Comparison of ENCODE assay signal across 4 cellular contexts in genomic region chr14:102288139-102288538, GRCh38.
TF ChIP-seq lines count a peak whose summit lies in the region.

No MANE protein-coding gene starts in this region.

TF ChIP-seq in SK-N-SH treated with all-trans-retinoic acid at 6 μM for 48 hours, 23 proteins besides CTCF, POLR2A, EP300 and RAD21 (continued from another document):
- peak; percentile 66; the same call in 1 of the 2 replicates for TF ChIP-seq ZNF8 (CRISPR knock-in tag; IDR thresholded peaks at IDR 0.05)

TF ChIP-seq in SK-N-SH, 30 proteins besides CTCF, POLR2A, EP300 and RAD21 (continued from another document):
- TF ChIP-seq PBX3 (IDR thresholded peaks at IDR 0.05) (no peak), NFIC (IDR thresholded peaks at IDR 0.05; ENCODE audit: borderline replicate concordance) (no peak), GATA2 (CRISPR knock-in tag; IDR thresholded peaks at IDR 0.05) (no peak), TEAD4 (IDR thresholded peaks at IDR 0.05; ENCODE audit: borderline replicate concordance, insufficient read depth) (no peak), NRF1 (IDR thresholded peaks at IDR 0.05; ENCODE audit: low read depth, low read length) (no peak), YY1 (IDR thresholded peaks at IDR 0.05; ENCODE audit: low read depth) (no peak), ELF1 (IDR thresholded peaks at IDR 0.05) (no peak)

TF ChIP-seq in HEK293, 187 proteins besides CTCF, POLR2A, EP300 and RAD21 (continued from another document):
- TF ChIP-seq ZNF521 (tag by site-specific recombination; IDR thresholded peaks at IDR 0.05), result no peak
- peak; percentile 57; the same call in 1 of the 2 replicates for TF ChIP-seq ZNF140 (tag by site-specific recombination; IDR thresholded peaks at IDR 0.05)
- no peak for TF ChIP-seq YY1 (tag by site-specific recombination; IDR thresholded peaks at IDR 0.05)
- no peak for TF ChIP-seq ZBTB7A (tag by site-specific recombination; IDR thresholded peaks at IDR 0.05; ENCODE audit: low read depth)
- TF ChIP-seq GLI2 (tag by site-specific recombination; IDR thresholded peaks at IDR 0.05; ENCODE audit: borderline replicate concordance, low read depth), result no peak
- TF ChIP-seq ZNF169 (tag by site-specific recombination; IDR thresholded peaks at IDR 0.05), result no peak
- no peak for TF ChIP-seq ZNF558 (tag by site-specific recombination; IDR thresholded peaks at IDR 0.05)
- no peak for TF ChIP-seq ZNF157 (tag by site-specific recombination; IDR thresholded peaks at IDR 0.05)
- peak; percentile 78; the same call in 1 of the 2 replicates for TF ChIP-seq ZNF580 (tag by site-specific recombination; IDR thresholded peaks at IDR 0.05)
- TF ChIP-seq ZNF133 (tag by site-specific recombination; IDR thresholded peaks at IDR 0.05), result no peak
- no peak for TF ChIP-seq ZNF280C (tag by site-specific recombination; IDR thresholded peaks at IDR 0.05)
- no peak for TF ChIP-seq ZNF23 (tag by site-specific recombination; IDR thresholded peaks at IDR 0.05; ENCODE audit: borderline replicate concordance)
- TF ChIP-seq SP2 (tag by site-specific recombination; IDR thresholded peaks at IDR 0.05), result no peak
- TF ChIP-seq ZEB2 (tag by site-specific recombination; IDR thresholded peaks at IDR 0.05), result no peak
- no peak for TF ChIP-seq SCRT2 (tag by site-specific recombination; IDR thresholded peaks at IDR 0.05)
- no peak for TF ChIP-seq PRDM4 (tag by site-specific recombination; IDR thresholded peaks at IDR 0.05)
- TF ChIP-seq ZNF544 (tag by site-specific recombination; IDR thresholded peaks at IDR 0.05), result no peak
- TF ChIP-seq ZNF704 (tag by site-specific recombination; IDR thresholded peaks at IDR 0.05), result no peak
- no peak for TF ChIP-seq ZNF350 (tag by site-specific recombination; IDR thresholded peaks at IDR 0.05)
- TF ChIP-seq ZNF394 (tag by site-specific recombination; IDR thresholded peaks at IDR 0.05; ENCODE audit: borderline replicate concordance), result no peak
- no peak for TF ChIP-seq ZNF585B (tag by site-specific recombination; IDR thresholded peaks at IDR 0.05)
- peak; percentile 97 for TF ChIP-seq ZNF146 (tag by site-specific recombination; IDR thresholded peaks at IDR 0.05)
- TF ChIP-seq KLF16 (tag by site-specific recombination; IDR thresholded peaks at IDR 0.05), result no peak

TF ChIP-seq in K562, 482 proteins besides CTCF, POLR2A, EP300 and RAD21:
- TF ChIP-seq, protein P1, sequence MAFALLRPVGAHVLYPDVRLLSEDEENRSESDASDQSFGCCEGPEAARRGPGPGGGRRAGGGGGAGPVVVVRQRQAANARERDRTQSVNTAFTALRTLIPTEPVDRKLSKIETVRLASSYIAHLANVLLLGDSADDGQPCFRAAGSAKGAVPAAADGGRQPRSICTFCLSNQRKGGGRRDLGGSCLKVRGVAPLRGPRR (CRISPR knock-in tag; IDR thresholded peaks at IDR 0.05), result no peak
- TF ChIP-seq XRCC4 (IDR thresholded peaks at IDR 0.05; ENCODE audit: extremely low read depth, insufficient read depth, insufficient read length) (no peak), DIDO1 (tag; IDR thresholded peaks at IDR 0.05; ENCODE audit: low read depth) (no peak), EGR1 (conservative IDR thresholded peaks at IDR 0.05) (no peak), HOXB6 (CRISPR knock-in tag; IDR thresholded peaks at IDR 0.05; ENCODE audit: borderline replicate concordance) (no peak), SMC3 (conservative IDR thresholded peaks at IDR 0.05; ENCODE audit: insufficient read depth, low read depth, low read length) (no peak), SAFB2 (IDR thresholded peaks at IDR 0.05; ENCODE audit: borderline replicate concordance, low read depth, low read length, severe bottlenecking) (no peak), KLF6 (CRISPR knock-in tag; IDR thresholded peaks at IDR 0.05; ENCODE audit: borderline replicate concordance) (no peak), ZNF24 (IDR thresholded peaks at IDR 0.05) (peak; percentile 41; the same call in 1 of the 2 replicates), PTTG1 (tag; IDR thresholded peaks at IDR 0.05; ENCODE audit: low read depth) (no peak), ELF1 (tag; IDR thresholded peaks at IDR 0.05) (no peak), ZNF507 (tag; conservative IDR thresholded peaks at IDR 0.05) (no peak), MCM5 (IDR thresholded peaks at IDR 0.05; ENCODE audit: low read depth) (no peak), FOXK2 (conservative IDR thresholded peaks at IDR 0.05 in 1 of 2, IDR thresholded peaks at IDR 0.05 in 1 of 2; ENCODE audit: low read depth in 2 of 2) (no peak), HMGN3 (IDR thresholded peaks at IDR 0.05; ENCODE audit: borderline replicate concordance, extremely low read depth, insufficient read length, low read depth, low read length) (no peak), ZNF146 (CRISPR knock-in tag; IDR thresholded peaks at IDR 0.05; ENCODE audit: unreplicated experiment) (peak; percentile 95), COPS2 (conservative IDR thresholded peaks at IDR 0.05) (no peak), RBM25 (IDR thresholded peaks at IDR 0.05; ENCODE audit: low read depth, low read length, severe bottlenecking) (peak; percentile 63), USF2 (CRISPR knock-in tag; IDR thresholded peaks at IDR 0.05) (no peak)
- TF ChIP-seq, protein P2, sequence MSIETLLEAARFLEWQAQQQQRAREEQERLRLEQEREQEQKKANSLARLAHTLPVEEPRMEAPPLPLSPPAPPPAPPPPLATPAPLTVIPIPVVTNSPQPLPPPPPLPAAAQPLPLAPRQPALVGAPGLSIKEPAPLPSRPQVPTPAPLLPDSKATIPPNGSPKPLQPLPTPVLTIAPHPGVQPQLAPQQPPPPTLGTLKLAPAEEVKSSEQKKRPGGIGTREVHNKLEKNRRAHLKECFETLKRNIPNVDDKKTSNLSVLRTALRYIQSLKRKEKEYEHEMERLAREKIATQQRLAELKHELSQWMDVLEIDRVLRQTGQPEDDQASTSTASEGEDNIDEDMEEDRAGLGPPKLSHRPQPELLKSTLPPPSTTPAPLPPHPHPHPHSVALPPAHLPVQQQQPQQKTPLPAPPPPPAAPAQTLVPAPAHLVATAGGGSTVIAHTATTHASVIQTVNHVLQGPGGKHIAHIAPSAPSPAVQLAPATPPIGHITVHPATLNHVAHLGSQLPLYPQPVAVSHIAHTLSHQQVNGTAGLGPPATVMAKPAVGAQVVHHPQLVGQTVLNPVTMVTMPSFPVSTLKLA (conservative IDR thresholded peaks at IDR 0.05), result no peak
- TF ChIP-seq, protein P3, sequence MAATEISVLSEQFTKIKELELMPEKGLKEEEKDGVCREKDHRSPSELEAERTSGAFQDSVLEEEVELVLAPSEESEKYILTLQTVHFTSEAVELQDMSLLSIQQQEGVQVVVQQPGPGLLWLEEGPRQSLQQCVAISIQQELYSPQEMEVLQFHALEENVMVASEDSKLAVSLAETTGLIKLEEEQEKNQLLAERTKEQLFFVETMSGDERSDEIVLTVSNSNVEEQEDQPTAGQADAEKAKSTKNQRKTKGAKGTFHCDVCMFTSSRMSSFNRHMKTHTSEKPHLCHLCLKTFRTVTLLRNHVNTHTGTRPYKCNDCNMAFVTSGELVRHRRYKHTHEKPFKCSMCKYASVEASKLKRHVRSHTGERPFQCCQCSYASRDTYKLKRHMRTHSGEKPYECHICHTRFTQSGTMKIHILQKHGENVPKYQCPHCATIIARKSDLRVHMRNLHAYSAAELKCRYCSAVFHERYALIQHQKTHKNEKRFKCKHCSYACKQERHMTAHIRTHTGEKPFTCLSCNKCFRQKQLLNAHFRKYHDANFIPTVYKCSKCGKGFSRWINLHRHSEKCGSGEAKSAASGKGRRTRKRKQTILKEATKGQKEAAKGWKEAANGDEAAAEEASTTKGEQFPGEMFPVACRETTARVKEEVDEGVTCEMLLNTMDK (IDR thresholded peaks at IDR 0.05; ENCODE audit: borderline replicate concordance, insufficient read depth, low read depth, low read length, poor library complexity, severe bottlenecking), result no peak
- TF ChIP-seq, protein P4, sequence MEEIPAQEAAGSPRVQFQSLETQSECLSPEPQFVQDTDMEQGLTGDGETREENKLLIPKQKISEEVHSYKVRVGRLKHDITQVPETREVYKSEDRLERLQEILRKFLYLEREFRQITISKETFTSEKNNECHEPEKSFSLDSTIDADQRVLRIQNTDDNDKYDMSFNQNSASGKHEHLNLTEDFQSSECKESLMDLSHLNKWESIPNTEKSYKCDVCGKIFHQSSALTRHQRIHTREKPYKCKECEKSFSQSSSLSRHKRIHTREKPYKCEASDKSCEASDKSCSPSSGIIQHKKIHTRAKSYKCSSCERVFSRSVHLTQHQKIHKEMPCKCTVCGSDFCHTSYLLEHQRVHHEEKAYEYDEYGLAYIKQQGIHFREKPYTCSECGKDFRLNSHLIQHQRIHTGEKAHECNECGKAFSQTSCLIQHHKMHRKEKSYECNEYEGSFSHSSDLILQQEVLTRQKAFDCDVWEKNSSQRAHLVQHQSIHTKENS (CRISPR knock-in tag; IDR thresholded peaks at IDR 0.05), result no peak
